In the genomic region with DNA sequence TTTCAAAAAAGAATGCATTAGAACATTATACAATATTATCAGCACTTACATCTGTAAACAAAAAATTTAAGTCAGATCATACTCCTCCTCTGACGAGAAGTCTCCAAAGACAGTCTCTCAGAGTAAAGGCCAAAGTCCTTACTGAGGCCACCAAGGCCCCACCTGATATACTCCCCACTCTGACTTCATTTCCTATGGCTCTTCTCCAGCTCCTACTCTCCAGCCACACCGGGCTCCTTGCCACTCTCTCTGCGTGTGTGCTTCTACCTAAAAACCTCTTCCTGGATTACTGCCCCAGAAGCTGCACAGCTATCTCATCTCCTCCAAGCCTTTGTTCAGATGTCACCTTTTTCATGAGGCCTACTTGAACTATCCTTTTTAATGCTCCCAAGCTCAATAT, we compare ENCODE assay signal across 17 cellular contexts. TPM values are rescaled to one million over a fixed set of nuclear protein-coding genes. Genes with fewer than 3 reads are reported as not detected.
DNase-seq lines count a peak whose midpoint lies in the region; ATAC-seq and TF ChIP-seq lines count a peak whose summit lies in the region.
"Had no signal": no experiment of that assay in that cellular context is flagged by ENCODE, and none has a peak within 500 bp of the region (broad histone marks: within the 10 kb centered on the region; RNA-seq: fewer than 3 reads in every experiment).

No MANE protein-coding gene starts in this region.

- TF ChIP-seq CTCF in PC-3 (conservative IDR thresholded peaks at IDR 0.05; ENCODE audit: low read depth, low read length) (no peak), mesothelial cell of epicardium (IDR thresholded peaks at IDR 0.05; ENCODE audit: unreplicated experiment) (no peak)

- H3K36me3 Mint-ChIP-seq in mesothelial cell of epicardium = peaks cover 34% of the 10 kb centered on the region

- no peaks in the 10 kb centered on the region for H3K27me3 Mint-ChIP-seq in mesothelial cell of epicardium (ENCODE audit: low read depth)
- H3K27me3 Mint-ChIP-seq: activated CD4-positive, alpha-beta T cell treated with anti-CD3 and anti-CD28 coated beads, Interleukin-2, amount 10 ng/mL, durations not matched to agents 24 days and 14 days; activated T-cell treated with anti-CD3 and anti-CD28 coated beads, Interleukin-2, amount 50 U/mL, for 24 hours had no signal

- no TSS peak for BruUV-seq in PC-3 (replicated peaks; lab: Mats Ljungman, UMichigan)

- H4K20me1 ChIP-seq in GM23248 (ENCODE audit: insufficient read depth) (no peaks in the 10 kb centered on the region), PC-3 (ENCODE audit: low read length) (peaks cover 17% of the 10 kb centered on the region; the same call in 1 of the 2 replicates)

- WGBS in GM23248 (ENCODE audit: low coverage in 1 of 2, low lambda C conversion rate in 2 of 2, missing lambda C conversion rate in 2 of 2), 2 experiments = 84 to 89% methylated on average over 3 of the region's 3 CpGs

- DNase-seq in GM23248 (peak; percentile 36), PC-3 (no peak), glomerular visceral epithelial cell (ENCODE audit: extremely low spot score) (peak; percentile 16), mesothelial cell of epicardium (ENCODE audit: low spot score in 2 of 2, unreplicated experiment in 2 of 2) (no peak), NCI-H1417 (lab: John Stamatoyannopoulos, UW) (no peak)
- DNase-seq: activated CD4-positive, alpha-beta T cell treated with anti-CD3 and anti-CD28 coated beads, Interleukin-2, amount 10 ng/mL, durations not matched to agents 24 days and 14 days; activated T-cell treated with anti-CD3 and anti-CD28 coated beads, Interleukin-2, amount 50 U/mL, for 24 hours; amygdala; DMS79 treated with DMSO at 0.1 percent for 48 hours; effector CD4-positive, alpha-beta T cell; NCI-H1694; NCI-H69 had no signal

- peaks cover 20% of the 10 kb centered on the region for H3K4me1 ChIP-seq in GM23248 (ENCODE audit: insufficient read depth)
- H3K4me1 ChIP-seq in PC-3 (ENCODE audit: insufficient read depth, low read length) = peaks cover 16% of the 10 kb centered on the region

- no peaks in the 10 kb centered on the region for H3F3A ChIP-seq in GM23248 (ENCODE audit: insufficient read depth)
- H3F3A ChIP-seq in PC-3 (ENCODE audit: low read length, unreplicated experiment) = no peaks in the 10 kb centered on the region

- no peaks in the 10 kb centered on the region for H3K27me3 ChIP-seq in GM23248 (replicated peaks; ENCODE audit: insufficient read depth)
- no peaks in the 10 kb centered on the region for H3K27me3 ChIP-seq in PC-3 (ENCODE audit: low read length)
- H3K27me3 ChIP-seq: BLaER1 had no signal

- intact Hi-C loops in PC-3 (cut with micrococcal nuclease) = no loop called here

- in situ Hi-C loops in GM23248 (cut with MboI) = loop anchor here (25.0 kb wide), 1 partner anchor 545 kb away; a partner anchor contains a TSS

- ATAC-seq in PC-3 = peak; percentile 29
- no peak for ATAC-seq in HG02852 (IDR thresholded peaks at IDR 0.05; ENCODE audit: unreplicated experiment)
- ATAC-seq in HG03108 (IDR thresholded peaks at IDR 0.05; ENCODE audit: unreplicated experiment) = no peak
- ATAC-seq in GM21526 (IDR thresholded peaks at IDR 0.05; ENCODE audit: low FRiP score, unreplicated experiment) = no peak

- peaks cover 21% of the 10 kb centered on the region for H3K4me1 Mint-ChIP-seq in mesothelial cell of epicardium

- no peaks in the 10 kb centered on the region for H3K9me3 Mint-ChIP-seq in mesothelial cell of epicardium
- H3K9me3 Mint-ChIP-seq: activated CD4-positive, alpha-beta T cell treated with anti-CD3 and anti-CD28 coated beads, Interleukin-2, amount 10 ng/mL, durations not matched to agents 24 days and 14 days; activated T-cell treated with anti-CD3 and anti-CD28 coated beads, Interleukin-2, amount 50 U/mL, for 24 hours had no signal

- H3K36me3 ChIP-seq in GM23248 (ENCODE audit: low read depth) (peaks cover 27% of the 10 kb centered on the region), PC-3 (ENCODE audit: low read depth, low read length) (peaks cover 38% of the 10 kb centered on the region)

- H3K79me2 ChIP-seq in GM23248 (ENCODE audit: insufficient read depth) (peaks cover 99% of the 10 kb centered on the region), PC-3 (ENCODE audit: low read length) (peaks cover 58% of the 10 kb centered on the region)

- H3K4me2 ChIP-seq in GM23248 (ENCODE audit: unreplicated experiment) = no peak overlapping the region
- no peak overlapping the region for H3K4me2 ChIP-seq in PC-3 (ENCODE audit: low read length)
- H3K4me2 ChIP-seq: BLaER1, KMS-11 had no signal

- H2AFZ ChIP-seq in GM23248 (no peak overlapping the region), PC-3 (ENCODE audit: low read length) (no peak overlapping the region)

- POLR2A ChIA-PET in PC-3 (lab: Charles Lee; ENCODE audit: unreplicated experiment) = no interaction called here

- no peak overlapping the region for H3K27ac ChIP-seq in GM23248
- H3K27ac ChIP-seq in PC-3 (ENCODE audit: low read length) = no peak overlapping the region
- H3K27ac ChIP-seq: BLaER1, KMS-11 had no signal

- no peak overlapping the region for H3K4me3 Mint-ChIP-seq in mesothelial cell of epicardium
- H3K4me3 Mint-ChIP-seq: activated CD4-positive, alpha-beta T cell treated with anti-CD3 and anti-CD28 coated beads, Interleukin-2, amount 10 ng/mL, durations not matched to agents 24 days and 14 days; activated T-cell treated with anti-CD3 and anti-CD28 coated beads, Interleukin-2, amount 50 U/mL, for 24 hours had no signal

- H3K4me3 ChIP-seq in GM23248 (no peak overlapping the region), PC-3 (ENCODE audit: low read length) (no peak overlapping the region)
- H3K4me3 ChIP-seq: BLaER1 had no signal

- peak overlapping the region; percentile 3 for H3K27ac Mint-ChIP-seq in mesothelial cell of epicardium
- H3K27ac Mint-ChIP-seq: activated CD4-positive, alpha-beta T cell treated with anti-CD3 and anti-CD28 coated beads, Interleukin-2, amount 10 ng/mL, durations not matched to agents 24 days and 14 days; activated T-cell treated with anti-CD3 and anti-CD28 coated beads, Interleukin-2, amount 50 U/mL, for 24 hours had no signal

- H3K9me2 ChIP-seq in GM23248 (ENCODE audit: insufficient read depth) (no peaks in the 10 kb centered on the region), PC-3 (replicated peaks; ENCODE audit: low read length) (no peaks in the 10 kb centered on the region)

- CTCF ChIA-PET in PC-3 (lab: Charles Lee) = no interaction called here

- no peaks in the 10 kb centered on the region for H3K9me3 ChIP-seq in GM23248 (ENCODE audit: low read depth)
- no peaks in the 10 kb centered on the region for H3K9me3 ChIP-seq in PC-3 (ENCODE audit: low read length)
- H3K9me3 ChIP-seq: BLaER1 had no signal

- H3K9ac ChIP-seq in GM23248 (no peak overlapping the region), PC-3 (ENCODE audit: low read length) (no peak overlapping the region)
- H3K9ac ChIP-seq: BLaER1, KMS-11 had no signal

RNA-seq across cellular contexts. Expression of a gene that starts 5.0 kb away (rescaled TPM):
- 10.6 and 13.1 TPM in 2 replicates for total RNA-seq in GM23248 (2014; rRNA removed; shearing (Covaris generic))
- polyA plus RNA-seq in GM23248 (2016; fragmentation: Nextera tagmentation; extraction: Ambion mirVana) = 27.2 and 30.2 TPM in 2 replicates
- total RNA-seq in PC-3 (2014; rRNA removed) (12.7 and 16.8 TPM in 2 replicates), mesothelial cell of epicardium (35.4 to 38.8 TPM (median 38.8 TPM) in 3 replicates)

Comparison
In these comparisons a context has a peak if more than half of its experiments do, and no peak if none do; other contexts are left out.
1. DNase-seq: peak in GM23248 (single experiment) and glomerular visceral epithelial cell (single experiment); none in PC-3 (single experiment), mesothelial cell of epicardium (0 of 2) and NCI-H1417 (0 of 3).